Comparison of ENCODE assay signal across 9 cellular contexts in genomic region chr1:9676815-9677393, GRCh38. TPM values are rescaled to one million over a fixed set of nuclear protein-coding genes. Genes with fewer than 3 reads are reported as not detected.
A peak's percentile ranks its signal among the peaks of the same experiment; 100 is the strongest.
DNase-seq lines count a peak whose midpoint lies in the region; ATAC-seq and TF ChIP-seq lines count a peak whose summit lies in the region.
"Had no signal": no experiment of that assay in that cellular context is flagged by ENCODE, and none has a peak within 500 bp of the region (broad histone marks: within the 10 kb centered on the region; RNA-seq: fewer than 3 reads in every experiment).

No MANE protein-coding gene starts in this region.

- CTCF ChIA-PET in activated CD8-positive, alpha-beta T cell treated with anti-CD3 and anti-CD28 coated beads for 36 hours (lab: Charles Lee), result interaction anchor here (1.3 kb wide), 1 partner anchor 62 kb away, joined by 5 read pairs; no protein-coding TSS in a partner anchor
- CTCF ChIA-PET in WTC11 (lab: Charles Lee), result interaction anchor here (0.8 kb wide), 1 partner anchor 62 kb away, joined by 5 read pairs; no protein-coding TSS in a partner anchor

- H3K27me3 Mint-ChIP-seq in CD14-positive monocyte (ENCODE audit: low read depth in 3 of 3) (no peaks in the 10 kb centered on the region), mesothelial cell of epicardium (ENCODE audit: low read depth) (peaks cover 2% of the 10 kb centered on the region), WTC11 (ENCODE audit: low read depth) (no peaks in the 10 kb centered on the region)
- H3K27me3 Mint-ChIP-seq in activated CD8-positive, alpha-beta T cell treated with anti-CD3 and anti-CD28 coated beads for 36 hours, result no peaks in the 10 kb centered on the region

- H3K4me1 Mint-ChIP-seq in CD14-positive monocyte, result peaks cover 32% of the 10 kb centered on the region
- H3K4me1 Mint-ChIP-seq in activated CD8-positive, alpha-beta T cell treated with anti-CD3 and anti-CD28 coated beads for 36 hours (ENCODE audit: low read depth), result peaks cover 62% of the 10 kb centered on the region
- H3K4me1 Mint-ChIP-seq in mesothelial cell of epicardium, result peaks cover 7% of the 10 kb centered on the region
- peaks cover 4% of the 10 kb centered on the region for H3K4me1 Mint-ChIP-seq in WTC11

- H3K9me3 Mint-ChIP-seq in CD14-positive monocyte, result no peaks in the 10 kb centered on the region
- H3K9me3 Mint-ChIP-seq in activated CD8-positive, alpha-beta T cell treated with anti-CD3 and anti-CD28 coated beads for 36 hours, result no peaks in the 10 kb centered on the region
- no peaks in the 10 kb centered on the region for H3K9me3 Mint-ChIP-seq in mesothelial cell of epicardium
- H3K9me3 Mint-ChIP-seq in WTC11, result no peaks in the 10 kb centered on the region

- no peak for DNase-seq in CD14-positive monocyte (ENCODE audit: low spot score)
- DNase-seq in Daoy (ENCODE audit: low read depth), result peak; percentile 47
- no peak for DNase-seq in activated CD8-positive, alpha-beta T cell treated with anti-CD3 and anti-CD28 coated beads for 36 hours
- DNase-seq in mesothelial cell of epicardium (ENCODE audit: low spot score in 2 of 2, unreplicated experiment in 2 of 2), result no peak
- DNase-seq in WTC11 (ENCODE audit: low spot score), result no peak
- no peak for DNase-seq in activated effector memory CD4-positive, alpha-beta T cell treated with Interleukin-2 at 50 U/mL for 16 hours
- DNase-seq: COR-L47, kidney had no signal

- TF ChIP-seq CTCF in CD14-positive monocyte (IDR thresholded peaks at IDR 0.05), result no peak
- no peak for TF ChIP-seq CTCF in activated CD8-positive, alpha-beta T cell treated with anti-CD3 and anti-CD28 coated beads for 36 hours (IDR thresholded peaks at IDR 0.05)
- TF ChIP-seq CTCF in mesothelial cell of epicardium (IDR thresholded peaks at IDR 0.05; ENCODE audit: unreplicated experiment), result no peak
- no peak for TF ChIP-seq CTCF in WTC11 (IDR thresholded peaks at IDR 0.05)

- POLR2A ChIA-PET in activated CD8-positive, alpha-beta T cell treated with anti-CD3 and anti-CD28 coated beads for 36 hours (lab: Charles Lee), result interaction anchor here (1.0 to 1.6 kb wide), 5 partner anchors 8 to 50 kb away, joined by 3 to 4 read pairs (median 4); no protein-coding TSS in a partner anchor
- POLR2A ChIA-PET in WTC11 (lab: Charles Lee), result no interaction called here

- H3K36me3 Mint-ChIP-seq in CD14-positive monocyte (peaks cover 40 to 73% of the 10 kb centered on the region in 2 donors), mesothelial cell of epicardium (no peaks in the 10 kb centered on the region), WTC11 (no peaks in the 10 kb centered on the region)
- H3K36me3 Mint-ChIP-seq in activated CD8-positive, alpha-beta T cell treated with anti-CD3 and anti-CD28 coated beads for 36 hours (ENCODE audit: low read depth), result peaks cover 68% of the 10 kb centered on the region

- ATAC-seq in activated CD8-positive, alpha-beta T cell treated with anti-CD3 and anti-CD28 coated beads for 36 hours, result no peak
- no peak for ATAC-seq in WTC11
- ATAC-seq in GM21723 (IDR thresholded peaks at IDR 0.05; ENCODE audit: unreplicated experiment), result no peak

- intact Hi-C loops in CD14-positive monocyte (cut with micrococcal nuclease), result no loop called here
- intact Hi-C loops in activated CD8-positive, alpha-beta T cell treated with anti-CD3 and anti-CD28 coated beads for 36 hours (cut with micrococcal nuclease), result no loop called here

- H3K27ac Mint-ChIP-seq in CD14-positive monocyte (peak overlapping the region; percentile 28 to 89 (median 70)), mesothelial cell of epicardium (peak overlapping the region; percentile 77), WTC11 (no peak overlapping the region)
- H3K27ac Mint-ChIP-seq in activated CD8-positive, alpha-beta T cell treated with anti-CD3 and anti-CD28 coated beads for 36 hours, result peak overlapping the region; percentile 79

- H3K4me3 Mint-ChIP-seq in CD14-positive monocyte, result no peak overlapping the region
- H3K4me3 Mint-ChIP-seq in activated CD8-positive, alpha-beta T cell treated with anti-CD3 and anti-CD28 coated beads for 36 hours, result no peak overlapping the region
- no peak overlapping the region for H3K4me3 Mint-ChIP-seq in mesothelial cell of epicardium
- no peak overlapping the region for H3K4me3 Mint-ChIP-seq in WTC11

TF ChIP-seq in WTC11, 78 proteins besides CTCF, POLR2A, EP300 and RAD21:
- TF ChIP-seq SP1 (CRISPR knock-in tag; conservative IDR thresholded peaks at IDR 0.05) (no peak), E2F4 (CRISPR knock-in tag; IDR thresholded peaks at IDR 0.05; ENCODE audit: borderline replicate concordance, low read depth) (no peak), GABPB1 (CRISPR knock-in tag; IDR thresholded peaks at IDR 0.05) (no peak), E2F5 (CRISPR knock-in tag; IDR thresholded peaks at IDR 0.05) (no peak), SMAD4 (CRISPR knock-in tag; IDR thresholded peaks at IDR 0.05) (no peak), NFATC4 (CRISPR knock-in tag; IDR thresholded peaks at IDR 0.05) (no peak), MLX (CRISPR knock-in tag; IDR thresholded peaks at IDR 0.05) (no peak), TCF7 (CRISPR knock-in tag; IDR thresholded peaks at IDR 0.05; ENCODE audit: low read depth) (no peak), ZSCAN18 (CRISPR knock-in tag; IDR thresholded peaks at IDR 0.05) (no peak), KAT7 (CRISPR knock-in tag; IDR thresholded peaks at IDR 0.05; ENCODE audit: borderline replicate concordance) (no peak), ZNF219 (CRISPR knock-in tag; IDR thresholded peaks at IDR 0.05; ENCODE audit: borderline replicate concordance) (no peak), TEAD1 (CRISPR knock-in tag; IDR thresholded peaks at IDR 0.05) (no peak)
- TF ChIP-seq, protein P1, sequence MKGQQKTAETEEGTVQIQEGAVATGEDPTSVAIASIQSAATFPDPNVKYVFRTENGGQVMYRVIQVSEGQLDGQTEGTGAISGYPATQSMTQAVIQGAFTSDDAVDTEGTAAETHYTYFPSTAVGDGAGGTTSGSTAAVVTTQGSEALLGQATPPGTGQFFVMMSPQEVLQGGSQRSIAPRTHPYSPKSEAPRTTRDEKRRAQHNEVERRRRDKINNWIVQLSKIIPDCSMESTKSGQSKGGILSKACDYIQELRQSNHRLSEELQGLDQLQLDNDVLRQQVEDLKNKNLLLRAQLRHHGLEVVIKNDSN (CRISPR knock-in tag; IDR thresholded peaks at IDR 0.05), result no peak
- TF ChIP-seq, protein P2, sequence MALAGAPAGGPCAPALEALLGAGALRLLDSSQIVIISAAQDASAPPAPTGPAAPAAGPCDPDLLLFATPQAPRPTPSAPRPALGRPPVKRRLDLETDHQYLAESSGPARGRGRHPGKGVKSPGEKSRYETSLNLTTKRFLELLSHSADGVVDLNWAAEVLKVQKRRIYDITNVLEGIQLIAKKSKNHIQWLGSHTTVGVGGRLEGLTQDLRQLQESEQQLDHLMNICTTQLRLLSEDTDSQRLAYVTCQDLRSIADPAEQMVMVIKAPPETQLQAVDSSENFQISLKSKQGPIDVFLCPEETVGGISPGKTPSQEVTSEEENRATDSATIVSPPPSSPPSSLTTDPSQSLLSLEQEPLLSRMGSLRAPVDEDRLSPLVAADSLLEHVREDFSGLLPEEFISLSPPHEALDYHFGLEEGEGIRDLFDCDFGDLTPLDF (CRISPR knock-in tag; IDR thresholded peaks at IDR 0.05), result no peak
TF ChIP-seq in WTC11: peak in this region for 0.

RNA-seq across cellular contexts. Expression of gene PIK3CD, which starts 25.4 kb away (rescaled TPM):
- 10 to 100 TPM; 33.2 to 52.2 TPM for polyA plus RNA-seq in CD14-positive monocyte
- 10.4 and 11.1 TPM in 2 replicates for total RNA-seq in Daoy (2014; rRNA removed; shearing (Covaris generic))
- 100 to 1,000 TPM; 152 to 158 TPM for total RNA-seq in activated CD8-positive, alpha-beta T cell treated with anti-CD3 and anti-CD28 coated beads for 36 hours
- total RNA-seq in mesothelial cell of epicardium (3.7 to 4.7 TPM (median 4.3 TPM) in 3 replicates), WTC11 (2021) (17.9 to 23.1 TPM (median 20.2 TPM) in 3 replicates)
